ENCODE assay signal across 22 cellular contexts in genomic region chr9:70439991-70440706, GRCh38. TPM values are rescaled to one million over a fixed set of nuclear protein-coding genes. Genes with fewer than 3 reads are reported as not detected.
DNase-seq lines count a peak whose midpoint lies in the region; ATAC-seq and TF ChIP-seq lines count a peak whose summit lies in the region.
"Had no signal": no experiment of that assay in that cellular context is flagged by ENCODE, and none has a peak within 500 bp of the region (broad histone marks: within the 10 kb centered on the region; RNA-seq: fewer than 3 reads in every experiment).

No MANE protein-coding gene starts in this region.

- intact Hi-C loops in left lung (cut with DNase I), result no loop called here

- DNase-seq in EH (ENCODE audit: low read depth), result peak; percentile 19
- peak; percentile 27 for DNase-seq in LHCN-M2 (ENCODE audit: low read depth)
- no peak for DNase-seq in chondrocyte (ENCODE audit: low spot score)
- DNase-seq in left lung, result no peak
- DNase-seq in kidney tubule cell (ENCODE audit: low spot score), result no peak
- no peak for DNase-seq in NCI-H2227 (lab: John Stamatoyannopoulos, UW; ENCODE audit: unreplicated experiment)
- DNase-seq: activated CD4-positive, alpha-beta T cell treated with anti-CD3 and anti-CD28 coated beads for 36 hours; activated naive CD4-positive, alpha-beta T cell treated with anti-CD3 and anti-CD28 coated beads, Interleukin-2, amount 10 ng/mL, durations not matched to agents 7 days and 5 days; activated T-cell treated with anti-CD3 and anti-CD28 coated beads, Interleukin-2, amount 50 U/mL, for 48 hours; aorta; CD4-positive, alpha-beta memory T cell; DMS 273 treated with DMSO at 0.1 percent for 48 hours; NCI-H187 treated with DMSO at 0.1 percent for 48 hours; NCI-H2227 treated with DMSO at 0.1 percent for 48 hours; stimulated activated CD8-positive, alpha-beta memory T cell treated with anti-CD3 and anti-CD28 coated beads, Interleukin-4, amount 100 ng/mL, for 48 hours; stomach; tibial artery had no signal

- no peaks in the 10 kb centered on the region for H3K27me3 Mint-ChIP-seq in chondrocyte (ENCODE audit: low read depth)
- H3K27me3 Mint-ChIP-seq: activated CD4-positive, alpha-beta T cell treated with anti-CD3 and anti-CD28 coated beads for 36 hours; central memory CD8-positive, alpha-beta T cell had no signal

- no peaks in the 10 kb centered on the region for H3K27me3 ChIP-seq in left lung
- H3K27me3 ChIP-seq: neutrophil, stomach, tibial artery had no signal

- TF ChIP-seq CTCF in chondrocyte (IDR thresholded peaks at IDR 0.05), result no peak
- no peak for TF ChIP-seq CTCF in left lung (IDR thresholded peaks at IDR 0.05)

- no peaks in the 10 kb centered on the region for H3K9me3 ChIP-seq in left lung
- H3K9me3 ChIP-seq: neutrophil, stomach, tibial artery had no signal

- no peaks in the 10 kb centered on the region for H3K36me3 Mint-ChIP-seq in chondrocyte (ENCODE audit: low read depth)
- H3K36me3 Mint-ChIP-seq: activated naive CD4-positive, alpha-beta T cell treated with anti-CD3 and anti-CD28 coated beads, Interleukin-2, amount 10 ng/mL, durations not matched to agents 7 days and 5 days; CD4-positive, alpha-beta memory T cell had no signal

- ATAC-seq in left lung, result peak; percentile 57
- ATAC-seq in GM21786 (IDR thresholded peaks at IDR 0.05; ENCODE audit: unreplicated experiment), result no peak
- ATAC-seq in GM21619 (IDR thresholded peaks at IDR 0.05; ENCODE audit: unreplicated experiment), result no peak
- ATAC-seq: activated CD4-positive, alpha-beta T cell treated with anti-CD3 and anti-CD28 coated beads for 36 hours had no signal

- no peaks in the 10 kb centered on the region for H3K9me3 Mint-ChIP-seq in chondrocyte (ENCODE audit: low read depth)
- H3K9me3 Mint-ChIP-seq: activated naive CD4-positive, alpha-beta T cell treated with anti-CD3 and anti-CD28 coated beads, Interleukin-2, amount 10 ng/mL, durations not matched to agents 7 days and 5 days; CD4-positive, alpha-beta memory T cell; central memory CD8-positive, alpha-beta T cell; T-helper 1 cell treated with Interleukin-12 subunit alpha and Interleukin-12 subunit beta and Interleukin-4 antibody, amounts not matched to agents 30 μg/mL and 1 μg/mL, for 36 hours had no signal

- peaks cover 5 to 51% of the 10 kb centered on the region in 2 donors for H3K4me1 ChIP-seq in left lung

- no peak overlapping the region for H3K4me3 Mint-ChIP-seq in chondrocyte (ENCODE audit: unreplicated experiment)
- H3K4me3 Mint-ChIP-seq: activated CD4-positive, alpha-beta T cell treated with anti-CD3 and anti-CD28 coated beads for 36 hours; activated naive CD4-positive, alpha-beta T cell treated with anti-CD3 and anti-CD28 coated beads, Interleukin-2, amount 10 ng/mL, durations not matched to agents 7 days and 5 days; CD4-positive, alpha-beta memory T cell; central memory CD8-positive, alpha-beta T cell; T-helper 1 cell treated with Interleukin-12 subunit alpha and Interleukin-12 subunit beta and Interleukin-4 antibody, amounts not matched to agents 30 μg/mL and 1 μg/mL, for 36 hours had no signal

- peaks cover 52% of the 10 kb centered on the region for H3K4me1 Mint-ChIP-seq in chondrocyte (ENCODE audit: low read depth)

- peak overlapping the region in 1 of 2 donors; percentile 37 for H3K27ac ChIP-seq in left lung
- H3K27ac ChIP-seq: neutrophil, tibial artery had no signal

- H3K4me3 ChIP-seq in left lung, result no peak overlapping the region
- H3K4me3 ChIP-seq: stomach, tibial artery had no signal

- H3K27ac Mint-ChIP-seq in chondrocyte (ENCODE audit: unreplicated experiment), result peak overlapping the region; percentile 53
- H3K27ac Mint-ChIP-seq: activated CD4-positive, alpha-beta T cell treated with anti-CD3 and anti-CD28 coated beads for 36 hours; activated naive CD4-positive, alpha-beta T cell treated with anti-CD3 and anti-CD28 coated beads, Interleukin-2, amount 10 ng/mL, durations not matched to agents 7 days and 5 days; T-helper 1 cell treated with Interleukin-12 subunit alpha and Interleukin-12 subunit beta and Interleukin-4 antibody, amounts not matched to agents 30 μg/mL and 1 μg/mL, for 36 hours had no signal

- no peaks in the 10 kb centered on the region for H3K36me3 ChIP-seq in left lung
- H3K36me3 ChIP-seq: neutrophil, stomach, tibial artery had no signal

RNA-seq across cellular contexts. Expression of gene KLF9, which starts 25.7 kb away (rescaled TPM):
- total RNA-seq in LHCN-M2 (2014; rRNA removed), result 23.5 and 36.5 TPM in 2 replicates
- polyA plus RNA-seq in LHCN-M2 (2012), result 4.8 TPM
- 29.8 to 32.7 TPM (median 31.0 TPM) in 3 replicates for total RNA-seq in chondrocyte
- 10 to 100 TPM; 25.2 to 42.0 TPM for total RNA-seq in left lung

Comparison
In these comparisons a context has a peak if more than half of its experiments do, and no peak if none do; other contexts are left out.
1. DNase-seq: peak in EH (single experiment) and LHCN-M2 (single experiment); none in chondrocyte (single experiment), left lung (0 of 2), kidney tubule cell (single experiment) and NCI-H2227 (single experiment).